30 cellular contexts compared by ENCODE assay signal in the genomic region with DNA sequence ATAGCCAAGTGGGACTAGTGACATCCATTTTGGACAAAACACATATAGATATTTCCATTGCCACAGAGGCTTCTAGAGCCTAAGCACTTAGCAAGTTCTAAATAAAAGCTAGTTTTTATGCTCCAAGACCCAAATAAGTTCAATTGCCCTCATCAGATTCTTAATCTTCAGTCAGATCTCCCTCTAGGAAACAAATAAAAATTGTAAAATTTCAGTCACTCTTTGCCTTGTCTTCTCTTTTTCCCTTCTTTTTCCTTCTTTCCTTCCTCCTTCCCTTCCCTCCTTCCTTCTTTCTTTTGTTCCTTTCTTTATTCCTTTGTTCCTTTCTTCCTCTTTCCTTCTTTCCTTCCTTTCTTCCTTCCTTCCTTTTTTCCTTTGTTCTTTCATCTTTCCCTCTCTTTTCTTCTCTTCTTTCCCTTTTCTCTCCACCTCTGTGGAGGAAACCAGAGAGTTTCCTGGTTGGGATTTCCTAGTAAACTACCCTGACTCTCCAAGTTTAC.
"Had no signal": no experiment of that assay in that cellular context is flagged by ENCODE, and none has a peak within 500 bp of the region (broad histone marks: within the 10 kb centered on the region; RNA-seq: fewer than 3 reads in every experiment).

No MANE protein-coding gene starts in this region.

- H3K27ac Mint-ChIP-seq: natural killer cell treated with Interleukin-12 subunit alpha and Interleukin-12 subunit beta and Interleukin-15 and Interleukin-18, amount 100 ng/mL, for 72 hours; nephron progenitor cell; neural progenitor cell; progenitor cell of endocrine pancreas; stimulated activated memory B cell treated with anti-CD40 and anti-IgM and Interleukin-4, amounts not matched to agents 10 μg/mL and 1 μg/mL and 100 μg/mL, for 72 hours; type B pancreatic cell had no signal

- ATAC-seq: naive thymus-derived CD8-positive, alpha-beta T cell; natural killer cell treated with Interleukin-12 subunit alpha and Interleukin-12 subunit beta and Interleukin-15 and Interleukin-18, amount 100 ng/mL, for 72 hours; psoas muscle; right cardiac atrium; right lobe of liver; stimulated activated memory B cell treated with anti-CD40 and anti-IgM and Interleukin-4, amounts not matched to agents 10 μg/mL and 1 μg/mL and 100 μg/mL, for 72 hours; stimulated activated naive CD8-positive, alpha-beta T cell treated with anti-CD3 and anti-CD28 coated beads, Interleukin-15, amount 100 ng/mL, for 72 hours; stimulated activated naive CD8-positive, alpha-beta T cell treated with anti-CD3 and anti-CD28 coated beads, Interleukin-15, Interleukin-2, amounts not matched to agents 100 U/mL and 50 U/mL, for 24 hours; upper lobe of right lung had no signal

- H3K36me3 ChIP-seq: neural progenitor cell, ovary, right lobe of liver, sigmoid colon, suprapubic skin, tibial artery, transverse colon, upper lobe of right lung, uterus had no signal

- H3K27me3 Mint-ChIP-seq: type B pancreatic cell had no signal

- DNase-seq: naive thymus-derived CD8-positive, alpha-beta T cell; nephron progenitor cell; occipital lobe; ovary; posterior cingulate gyrus; psoas muscle; right cardiac atrium; right lobe of liver; sigmoid colon; small intestine; stimulated activated CD4-positive, alpha-beta T cell treated with anti-CD3 and anti-CD28 coated beads, Interleukin-1b, Interleukin-23, amount 100 ng/mL, for 48 hours; stimulated activated CD4-positive, alpha-beta T cell treated with anti-CD3 and anti-CD28 coated beads, Interleukin-4, amount 100 ng/mL, for 1 hour; stimulated activated CD4-positive, alpha-beta T cell treated with anti-CD3 and anti-CD28 coated beads, Interleukin-4, amount 100 ng/mL, for 4 hours; stimulated activated CD8-positive, alpha-beta memory T cell treated with anti-CD3 and anti-CD28 coated beads, Interleukin-4, amount 100 ng/mL, for 48 hours; stimulated activated naive CD4-positive, alpha-beta T cell; stimulated activated naive CD8-positive, alpha-beta T cell treated with anti-CD3 and anti-CD28 coated beads, Interleukin-15, amount 100 ng/mL, for 72 hours; stimulated activated naive CD8-positive, alpha-beta T cell treated with anti-CD3 and anti-CD28 coated beads, Interleukin-15, Interleukin-2, amounts not matched to agents 100 U/mL and 50 U/mL, for 24 hours; substantia nigra; testis; tibial artery; transverse colon; upper lobe of right lung; uterus had no signal

- H3K9me3 ChIP-seq: ovary, psoas muscle, right lobe of liver, testis, transverse colon, upper lobe of right lung, uterus had no signal

- H3K27me3 ChIP-seq: neural progenitor cell, ovary, right lobe of liver, sigmoid colon, suprapubic skin, testis, tibial artery, uterus had no signal

- H3K4me1 ChIP-seq: neural progenitor cell, parathyroid adenoma, psoas muscle, right lobe of liver, sigmoid colon, suprapubic skin, testis, tibial artery, transverse colon, upper lobe of right lung, uterus had no signal

- H3K4me3 ChIP-seq: neural progenitor cell, ovary, psoas muscle, right lobe of liver, sigmoid colon, suprapubic skin, testis, tibial artery, transverse colon, upper lobe of right lung, uterus had no signal

- H3K27ac ChIP-seq: neural progenitor cell, ovary, parathyroid adenoma, psoas muscle, right lobe of liver, sigmoid colon, suprapubic skin, testis, tibial artery, transverse colon, upper lobe of right lung, uterus had no signal

- H3K4me3 Mint-ChIP-seq: naive thymus-derived CD8-positive, alpha-beta T cell; natural killer cell treated with Interleukin-12 subunit alpha and Interleukin-12 subunit beta and Interleukin-15 and Interleukin-18, amount 100 ng/mL, for 72 hours; nephron progenitor cell; neural progenitor cell; stimulated activated memory B cell treated with anti-CD40 and anti-IgM and Interleukin-4, amounts not matched to agents 10 μg/mL and 1 μg/mL and 100 μg/mL, for 72 hours; stimulated activated naive CD8-positive, alpha-beta T cell treated with anti-CD3 and anti-CD28 coated beads, Interleukin-15, amount 100 ng/mL, for 72 hours; type B pancreatic cell had no signal

- H3K4me1 Mint-ChIP-seq: naive thymus-derived CD8-positive, alpha-beta T cell; nephron progenitor cell; neural progenitor cell; stimulated activated memory B cell treated with anti-CD40 and anti-IgM and Interleukin-4, amounts not matched to agents 10 μg/mL and 1 μg/mL and 100 μg/mL, for 72 hours had no signal

- H3K9me3 Mint-ChIP-seq: type B pancreatic cell had no signal

- H3K36me3 Mint-ChIP-seq: natural killer cell treated with Interleukin-12 subunit alpha and Interleukin-12 subunit beta and Interleukin-15 and Interleukin-18, amount 100 ng/mL, for 72 hours; neural progenitor cell; stimulated activated memory B cell treated with anti-CD40 and anti-IgM and Interleukin-4, amounts not matched to agents 10 μg/mL and 1 μg/mL and 100 μg/mL, for 72 hours; type B pancreatic cell had no signal
